Comparison of ENCODE assay signal across 22 cellular contexts in genomic region chr12:19957578-19957977, GRCh38.
DNase-seq lines count a peak whose midpoint lies in the region; ATAC-seq and TF ChIP-seq lines count a peak whose summit lies in the region.
"Had no signal": no experiment of that assay in that cellular context is flagged by ENCODE, and none has a peak within 500 bp of the region (broad histone marks: within the 10 kb centered on the region; RNA-seq: fewer than 3 reads in every experiment).

No MANE protein-coding gene starts in this region.

- TF ChIP-seq CTCF in osteocyte (IDR thresholded peaks at IDR 0.05): no peak

- H3K4me1 Mint-ChIP-seq in osteocyte (ENCODE audit: unreplicated experiment): peaks cover 36% of the 10 kb centered on the region

- no peaks in the 10 kb centered on the region for H3K9me3 Mint-ChIP-seq in osteocyte (ENCODE audit: unreplicated experiment)
- H3K9me3 Mint-ChIP-seq: H9 had no signal

- H3K4me3 Mint-ChIP-seq in osteocyte (ENCODE audit: unreplicated experiment): no peak overlapping the region
- H3K4me3 Mint-ChIP-seq: H9 had no signal

- no peaks in the 10 kb centered on the region for H3K27me3 Mint-ChIP-seq in osteocyte (ENCODE audit: unreplicated experiment)

- peak overlapping the region; percentile 77 for H3K27ac Mint-ChIP-seq in osteocyte (ENCODE audit: unreplicated experiment)
- H3K27ac Mint-ChIP-seq: H9 had no signal

- peak; percentile 37 for DNase-seq in EL
- peak; percentile 67 for DNase-seq in SK-N-DZ (ENCODE audit: low spot score)
- peak; percentile 38 for DNase-seq in fibroblast of peridontal ligament (ENCODE audit: extremely low read depth)
- no peak for DNase-seq in osteocyte (ENCODE audit: extremely low spot score, unreplicated experiment)
- no peak for DNase-seq in DMS153 treated with DMSO at 0.1 percent for 48 hours (lab: John Stamatoyannopoulos, UW; ENCODE audit: unreplicated experiment)
- DNase-seq: ACHN, COR-L47, DMS 273 treated with DMSO at 0.1 percent for 48 hours, H9, IMR-90, MG63, NCI-H1048, NCI-H1436, NCI-H1930, NCI-H226, NCI-H524, NCI-H82, PC-3 had no signal

- no peak for ATAC-seq in HG02763 (IDR thresholded peaks at IDR 0.05; ENCODE audit: unreplicated experiment)
- no peak for ATAC-seq in HG02852 (IDR thresholded peaks at IDR 0.05; ENCODE audit: unreplicated experiment)
- ATAC-seq in GM18502 (IDR thresholded peaks at IDR 0.05; ENCODE audit: poor library complexity, unreplicated experiment): no peak
- ATAC-seq: GM12878, PC-3 had no signal

- H3K36me3 Mint-ChIP-seq in osteocyte (ENCODE audit: unreplicated experiment): no peaks in the 10 kb centered on the region

Comparison
In these comparisons a context has a peak if more than half of its experiments do, and no peak if none do; other contexts are left out.
1. DNase-seq: peak in EL (single experiment), SK-N-DZ (single experiment) and fibroblast of peridontal ligament (single experiment); none in osteocyte (single experiment) and DMS153 treated with DMSO at 0.1 percent for 48 hours (single experiment).